34 cellular contexts compared by ENCODE assay signal in the genomic region with DNA sequence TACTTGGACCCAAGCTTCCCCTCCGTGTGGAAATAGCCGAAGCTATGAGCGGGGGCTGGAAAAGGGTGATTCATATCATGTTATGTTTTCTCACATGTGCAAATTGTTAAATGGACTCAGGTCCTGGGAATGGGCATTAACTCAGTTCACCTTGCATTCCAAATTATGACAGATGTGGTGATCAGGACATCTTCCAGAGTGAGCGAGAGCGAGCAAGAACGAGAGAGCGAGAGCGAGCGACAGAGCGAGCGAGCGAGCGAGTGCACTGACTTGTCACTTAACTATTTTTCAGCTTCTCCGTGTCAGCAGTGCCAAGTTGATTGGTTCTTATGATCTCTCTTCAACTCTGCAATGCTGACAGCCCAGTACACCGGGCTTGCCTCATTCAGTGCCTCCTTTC.
"Had no signal": no experiment of that assay in that cellular context is flagged by ENCODE, and none has a peak within 500 bp of the region (broad histone marks: within the 10 kb centered on the region; RNA-seq: fewer than 3 reads in every experiment).

No MANE protein-coding gene starts in this region.

- H3K27me3 ChIP-seq: ascending aorta, cardiac muscle cell had no signal

- H3K9me3 ChIP-seq: ascending aorta had no signal

- DNase-seq: activated CD4-positive, alpha-beta memory T cell treated with anti-CD3 and anti-CD28 coated beads, Interleukin-2, amount 10 ng/mL, durations not matched to agents 7 days and 5 days; activated CD4-positive, alpha-beta T cell treated with anti-CD3 and anti-CD28 coated beads for 1 hour; activated CD4-positive, alpha-beta T cell treated with anti-CD3 and anti-CD28 coated beads for 48 hours; activated CD4-positive, CD25-positive, alpha-beta regulatory T cell; activated CD8-positive, alpha-beta memory T cell treated with anti-CD3 and anti-CD28 coated beads for 24 hours; activated CD8-positive, alpha-beta memory T cell treated with anti-CD3 and anti-CD28 coated beads, Interleukin-2, amount 10 ng/mL, durations not matched to agents 7 days and 5 days; activated CD8-positive, alpha-beta memory T cell treated with anti-CD3 and anti-CD28 coated beads, Interleukin-2, amount 50 U/mL, for 48 hours; activated effector memory CD4-positive, alpha-beta T cell treated with Interleukin-2 at 50 U/mL for 16 hours; activated naive CD4-positive, alpha-beta T cell treated with anti-CD3 and anti-CD28 coated beads, Interleukin-2, amount 50 U/mL, for 16 hours; activated naive CD8-positive, alpha-beta T cell treated with anti-CD3 and anti-CD28 coated beads for 36 hours; activated T-cell treated with anti-CD3 and anti-CD28 coated beads, Interleukin-2, amount 50 U/mL, for 48 hours; amygdala; Karpas-422; NCI-H1048; NCI-H1105 treated with DMSO at 0.1 percent for 48 hours; NCI-H1436; NCI-H1694; NCI-H1930; NCI-H2081 treated with DMSO at 0.1 percent for 48 hours; NCI-H510A; NCI-H526; NCI-H748 treated with DMSO at 0.1 percent for 48 hours; PC-9; SIG-M5; SW 1271; T-helper 1 cell; T-helper 2 cell; T-helper 9 cell; WERI-Rb-1 had no signal

- H3K4me3 ChIP-seq: ascending aorta, cardiac muscle cell, PC-9 had no signal

- ATAC-seq: activated CD8-positive, alpha-beta memory T cell treated with anti-CD3 and anti-CD28 coated beads, Interleukin-2, amount 10 ng/mL, durations not matched to agents 7 days and 5 days; Right ventricle myocardium inferior; SK-N-SH treated with all-trans-retinoic acid at 6 μM for 48 hours had no signal

- H3K4me1 ChIP-seq: ascending aorta had no signal

- H3K27ac ChIP-seq: ascending aorta, cardiac muscle cell, PC-9, RWPE1, WERI-Rb-1 had no signal

- H3K36me3 ChIP-seq: ascending aorta, cardiac muscle cell, WERI-Rb-1 had no signal
